Comparison of ENCODE assay signal across 1 cellular context in the genomic region with DNA sequence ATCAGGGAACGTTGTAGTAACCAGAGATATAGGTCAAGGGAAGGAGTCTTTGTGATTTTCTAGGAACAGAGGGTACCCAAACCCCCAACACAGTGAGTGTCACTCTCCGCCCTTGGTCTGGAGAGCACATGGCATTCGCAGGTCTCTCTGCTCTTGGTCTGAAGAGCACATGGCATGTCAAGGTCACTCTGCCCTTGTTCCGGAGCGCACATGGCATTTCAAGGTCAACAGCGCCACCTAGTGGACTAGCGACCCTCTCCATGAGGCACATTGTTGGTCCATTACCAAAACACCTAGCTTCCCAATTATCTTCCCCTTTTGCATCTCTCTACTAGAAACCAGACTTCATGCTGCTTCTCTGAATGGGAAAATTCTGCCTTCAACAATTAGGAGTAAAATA.
A peak's percentile ranks its signal among the peaks of the same experiment; 100 is the strongest.
TF ChIP-seq lines count a peak whose summit lies in the region.

No MANE protein-coding gene starts in this region.

TF ChIP-seq in WTC11, 78 proteins besides CTCF, POLR2A, EP300 and RAD21 (continued from another document):
- no peak for TF ChIP-seq PRDM15 (CRISPR knock-in tag; IDR thresholded peaks at IDR 0.05)
- TF ChIP-seq FOXK1 (CRISPR knock-in tag; IDR thresholded peaks at IDR 0.05) = 0 out of 2 replicates have a peak, but pooled peaks have one; percentile 56
- TF ChIP-seq ZBTB21 (CRISPR knock-in tag; IDR thresholded peaks at IDR 0.05; ENCODE audit: borderline replicate concordance) = 0 out of 2 replicates have a peak, but pooled peaks have one; percentile 23
- TF ChIP-seq ZNF121 (CRISPR knock-in tag; IDR thresholded peaks at IDR 0.05) = no peak
- TF ChIP-seq NFYB (CRISPR knock-in tag; conservative IDR thresholded peaks at IDR 0.05; ENCODE audit: low read depth) = no peak
- no peak for TF ChIP-seq ZNF425 (CRISPR knock-in tag; conservative IDR thresholded peaks at IDR 0.05)
- peak; percentile 86; the same call in 1 of the 2 replicates for TF ChIP-seq ZNF232 (CRISPR knock-in tag; IDR thresholded peaks at IDR 0.05)
- TF ChIP-seq, protein P1, sequence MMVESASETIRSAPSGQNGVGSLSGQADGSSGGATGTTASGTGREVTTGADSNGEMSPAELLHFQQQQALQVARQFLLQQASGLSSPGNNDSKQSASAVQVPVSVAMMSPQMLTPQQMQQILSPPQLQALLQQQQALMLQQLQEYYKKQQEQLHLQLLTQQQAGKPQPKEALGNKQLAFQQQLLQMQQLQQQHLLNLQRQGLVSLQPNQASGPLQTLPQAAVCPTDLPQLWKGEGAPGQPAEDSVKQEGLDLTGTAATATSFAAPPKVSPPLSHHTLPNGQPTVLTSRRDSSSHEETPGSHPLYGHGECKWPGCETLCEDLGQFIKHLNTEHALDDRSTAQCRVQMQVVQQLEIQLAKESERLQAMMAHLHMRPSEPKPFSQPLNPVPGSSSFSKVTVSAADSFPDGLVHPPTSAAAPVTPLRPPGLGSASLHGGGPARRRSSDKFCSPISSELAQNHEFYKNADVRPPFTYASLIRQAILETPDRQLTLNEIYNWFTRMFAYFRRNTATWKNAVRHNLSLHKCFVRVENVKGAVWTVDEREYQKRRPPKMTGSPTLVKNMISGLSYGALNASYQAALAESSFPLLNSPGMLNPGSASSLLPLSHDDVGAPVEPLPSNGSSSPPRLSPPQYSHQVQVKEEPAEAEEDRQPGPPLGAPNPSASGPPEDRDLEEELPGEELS (CRISPR knock-in tag; IDR thresholded peaks at IDR 0.05) = peak; percentile 87
- TF ChIP-seq ATF1 (CRISPR knock-in tag; IDR thresholded peaks at IDR 0.05) = no peak
- peak; percentile 79; the same call in 1 of the 2 replicates for TF ChIP-seq TEAD1 (CRISPR knock-in tag; IDR thresholded peaks at IDR 0.05)
- TF ChIP-seq ESRRA (CRISPR knock-in tag; IDR thresholded peaks at IDR 0.05; ENCODE audit: borderline replicate concordance) = peak; percentile 100
- peak; percentile 77 for TF ChIP-seq ETV6 (CRISPR knock-in tag; IDR thresholded peaks at IDR 0.05)
